In the genomic region with DNA sequence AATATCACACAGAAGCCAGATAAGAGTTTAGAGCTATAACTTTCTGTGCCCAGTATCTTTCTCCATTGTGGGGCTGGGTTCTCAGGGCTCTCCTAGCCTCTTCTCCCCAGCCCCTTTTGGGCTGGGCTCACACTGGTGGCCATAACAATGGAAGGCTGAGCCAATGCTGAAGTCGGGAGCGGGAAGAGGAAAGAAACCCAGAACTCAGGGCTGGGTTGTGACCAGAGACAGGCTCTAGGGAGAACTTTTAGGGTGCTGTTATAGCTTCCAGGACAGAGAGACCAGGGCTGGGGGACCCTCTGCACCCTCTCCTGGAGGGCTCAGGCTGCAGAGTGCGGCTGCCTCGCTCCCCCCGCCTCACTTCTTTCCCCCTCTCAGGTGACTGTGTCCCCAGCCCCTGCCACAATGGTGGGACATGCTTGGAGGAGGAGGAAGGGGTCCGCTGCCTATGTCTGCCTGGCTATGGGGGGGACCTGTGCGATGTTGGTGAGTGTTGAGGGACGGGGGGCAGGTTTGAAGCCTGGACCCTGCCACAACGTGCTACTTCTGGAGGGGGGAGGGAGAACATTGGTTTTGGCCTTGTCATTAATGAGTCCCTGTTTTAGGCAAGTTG, we compare ENCODE assay signal across 19 cellular contexts. TPM values are rescaled to one million over a fixed set of nuclear protein-coding genes. Genes with fewer than 3 reads are reported as not detected.
DNase-seq lines count a peak whose midpoint lies in the region; ATAC-seq, FAIRE-seq and TF ChIP-seq lines count a peak whose summit lies in the region.
"Had no signal": no experiment of that assay in that cellular context is flagged by ENCODE, and none has a peak within 500 bp of the region (broad histone marks: within the 10 kb centered on the region; RNA-seq: fewer than 3 reads in every experiment).

No MANE protein-coding gene starts in this region.

- H3K79me2 ChIP-seq in HepG2 (ENCODE audit: insufficient read depth, low read length), result peaks cover 18% of the 10 kb centered on the region

- TF ChIP-seq EP300 in HepG2 (IDR thresholded peaks at IDR 0.05; ENCODE audit: low read depth in 2 of 2, low read length in 2 of 2), result no peak
- no peak for TF ChIP-seq EP300 in HepG2 (CRISPR knock-in tag; IDR thresholded peaks at IDR 0.05; ENCODE audit: borderline replicate concordance)

- peak overlapping the region; percentile 43 for H3K27ac Mint-ChIP-seq in glutamatergic neuron (ENCODE audit: unreplicated experiment)
- H3K27ac Mint-ChIP-seq in activated CD8-positive, alpha-beta T cell treated with anti-CD3 and anti-CD28 coated beads, Interleukin-2, amount 10 ng/mL, durations not matched to agents 7 days and 5 days, result no peak overlapping the region
- no peak overlapping the region for H3K27ac Mint-ChIP-seq in activated T-cell treated with anti-CD3 and anti-CD28 coated beads, Interleukin-2, amount 50 U/mL, for 24 hours

- BruUV-seq in HepG2 (replicated peaks; lab: Mats Ljungman, UMichigan), result no TSS peak

- H3K4me2 ChIP-seq in HepG2 (ENCODE audit: low read depth, low read length), result no peak overlapping the region

- peak overlapping the region; percentile 81 for H3K4me3 Mint-ChIP-seq in glutamatergic neuron (ENCODE audit: unreplicated experiment)
- H3K4me3 Mint-ChIP-seq in activated CD8-positive, alpha-beta T cell treated with anti-CD3 and anti-CD28 coated beads, Interleukin-2, amount 10 ng/mL, durations not matched to agents 7 days and 5 days, result no peak overlapping the region
- no peak overlapping the region for H3K4me3 Mint-ChIP-seq in activated T-cell treated with anti-CD3 and anti-CD28 coated beads, Interleukin-2, amount 50 U/mL, for 24 hours

- DNase-seq in HepG2 (ENCODE audit: low spot score), result no peak
- no peak for DNase-seq in right lobe of liver
- no peak for DNase-seq in WERI-Rb-1
- no peak for DNase-seq in glutamatergic neuron
- no peak for DNase-seq in activated CD8-positive, alpha-beta T cell treated with anti-CD3 and anti-CD28 coated beads, Interleukin-2, amount 10 ng/mL, durations not matched to agents 7 days and 5 days
- DNase-seq in activated T-cell treated with anti-CD3 and anti-CD28 coated beads, Interleukin-2, amount 50 U/mL, for 24 hours, result no peak
- DNase-seq: COR-L47, GDM1, NCI-H1105 treated with DMSO at 0.1 percent for 48 hours, NCI-H2107, NCI-H510A, SHP77 treated with DMSO at 0.1 percent for 48 hours had no signal

- H3K4me3 ChIP-seq in HepG2 (replicated peaks in 1 of 3; ENCODE audit: insufficient read depth in 1 of 3, low read depth in 2 of 3, low read length in 3 of 3), result no peak overlapping the region
- H3K4me3 ChIP-seq in right lobe of liver, result no peak overlapping the region
- no peak overlapping the region for H3K4me3 ChIP-seq in WERI-Rb-1 (ENCODE audit: low read depth, low read length)

- no peak for TF ChIP-seq RAD21 in HepG2 (CRISPR knock-in tag; IDR thresholded peaks at IDR 0.05)

- H3K9me3 Mint-ChIP-seq in glutamatergic neuron (ENCODE audit: unreplicated experiment), result peaks cover 16% of the 10 kb centered on the region
- H3K9me3 Mint-ChIP-seq in activated CD8-positive, alpha-beta T cell treated with anti-CD3 and anti-CD28 coated beads, Interleukin-2, amount 10 ng/mL, durations not matched to agents 7 days and 5 days (ENCODE audit: insufficient read depth), result no peaks in the 10 kb centered on the region
- H3K9me3 Mint-ChIP-seq in activated T-cell treated with anti-CD3 and anti-CD28 coated beads, Interleukin-2, amount 50 U/mL, for 24 hours, result no peaks in the 10 kb centered on the region

- peaks cover 89% of the 10 kb centered on the region for H4K20me1 ChIP-seq in HepG2 (ENCODE audit: insufficient read depth, low read length)

- H3K36me3 ChIP-seq in HepG2 (replicated peaks in 1 of 2; ENCODE audit: control insufficient read depth in 1 of 2, insufficient read depth in 2 of 2, low read length in 2 of 2), result peaks cover 1 to 5% of the 10 kb centered on the region in 2 experiments; a peak in 1 of 5 replicates
- H3K36me3 ChIP-seq in right lobe of liver, result no peaks in the 10 kb centered on the region
- no peaks in the 10 kb centered on the region for H3K36me3 ChIP-seq in WERI-Rb-1

- H3K27me3 ChIP-seq in HepG2 (ENCODE audit: control insufficient read depth in 1 of 2, insufficient read depth in 2 of 2, low read length in 2 of 2) (no peaks in the 10 kb centered on the region; a peak in 1 of 5 replicates), right lobe of liver (no peaks in the 10 kb centered on the region), WERI-Rb-1 (ENCODE audit: insufficient read depth, low read depth, severe bottlenecking) (no peaks in the 10 kb centered on the region)

- no peak for ATAC-seq in HepG2
- no peak for ATAC-seq in right lobe of liver
- ATAC-seq in activated CD8-positive, alpha-beta T cell treated with anti-CD3 and anti-CD28 coated beads, Interleukin-2, amount 10 ng/mL, durations not matched to agents 7 days and 5 days, result no peak
- ATAC-seq in HG02678 (IDR thresholded peaks at IDR 0.05; ENCODE audit: unreplicated experiment), result no peak
- ATAC-seq: SK-N-SH treated with all-trans-retinoic acid at 6 μM for 48 hours had no signal

- H3K27ac ChIP-seq in HepG2 (ENCODE audit: extremely low read length, insufficient read depth, low read length), result no peak overlapping the region
- no peak overlapping the region for H3K27ac ChIP-seq in right lobe of liver
- peak overlapping the region; percentile 83 for H3K27ac ChIP-seq in WERI-Rb-1
- peak overlapping the region; percentile 38 for H3K27ac ChIP-seq in temporal lobe (ENCODE audit: low read depth, low read length)

- H3K4me1 ChIP-seq in HepG2 (ENCODE audit: insufficient read depth, low read length) (peaks cover 45% of the 10 kb centered on the region), right lobe of liver (peaks cover 0 to 8% (median 0%) of the 10 kb centered on the region in 4 donors)

- H3K9me3 ChIP-seq in HepG2 (ENCODE audit: low read length), result no peaks in the 10 kb centered on the region
- no peaks in the 10 kb centered on the region for H3K9me3 ChIP-seq in right lobe of liver
- no peaks in the 10 kb centered on the region for H3K9me3 ChIP-seq in WERI-Rb-1 (ENCODE audit: severe bottlenecking)

- no peak overlapping the region for H3K9ac ChIP-seq in HepG2 (ENCODE audit: insufficient read depth, low read depth, low read length)

- CTCF ChIA-PET in HepG2 (lab: Yijun Ruan, JAX; ENCODE audit: low intra/inter-chr PET ratio, low total read pairs), result interaction anchor here (1.7 to 6.4 kb wide), 2 partner anchors 22 to 37 kb away, joined by 4 to 166 read pairs; a partner anchor contains a TSS
- CTCF ChIA-PET in activated CD8-positive, alpha-beta T cell treated with anti-CD3 and anti-CD28 coated beads, Interleukin-2, amount 10 ng/mL, durations not matched to agents 7 days and 5 days (lab: Charles Lee), result interaction anchor here (0.9 to 8.5 kb wide), 17 partner anchors 7 to 270 kb away, joined by 3 to 240 read pairs (median 6); a partner anchor contains a TSS

- no peak for FAIRE-seq in HepG2 (lab: Jason Lieb, UNC)
- FAIRE-seq: HTR-8/SVneo had no signal

- 92% methylated on average over 5 of the region's 9 CpGs for WGBS in HepG2 (ENCODE audit: low lambda C conversion rate)
- 25% methylated on average over 4 of the region's 9 CpGs for WGBS in right lobe of liver (ENCODE audit: insufficient coverage, low coverage, low lambda C conversion rate, missing lambda C conversion rate)

- in situ Hi-C loops in HepG2 (cut with HindIII; ENCODE audit: extremely low pct_ligation_motif_present, low pct_unique_long_range_greater_than_20kb), result no loop called here

- H3K4me1 Mint-ChIP-seq in glutamatergic neuron (ENCODE audit: low read depth, unreplicated experiment), result peaks cover 45% of the 10 kb centered on the region
- peaks cover 43% of the 10 kb centered on the region for H3K4me1 Mint-ChIP-seq in activated CD8-positive, alpha-beta T cell treated with anti-CD3 and anti-CD28 coated beads, Interleukin-2, amount 10 ng/mL, durations not matched to agents 7 days and 5 days (ENCODE audit: low read depth)
- H3K4me1 Mint-ChIP-seq in activated T-cell treated with anti-CD3 and anti-CD28 coated beads, Interleukin-2, amount 50 U/mL, for 24 hours (ENCODE audit: low read depth), result peaks cover 39% of the 10 kb centered on the region

- TF ChIP-seq POLR2A in HepG2 (IDR thresholded peaks at IDR 0.05; ENCODE audit: insufficient read depth in 1 of 2, low read depth in 2 of 2, low read length in 2 of 2) (no peak), right lobe of liver (IDR thresholded peaks at IDR 0.05) (no peak)

- intact Hi-C loops in HepG2 (cut with micrococcal nuclease; ENCODE audit: unreplicated experiment) (no loop called here), right lobe of liver (cut with DNase I) (no loop called here)

- no peak for TF ChIP-seq CTCF in HepG2 (CRISPR knock-in tag; IDR thresholded peaks at IDR 0.05)
- TF ChIP-seq CTCF in right lobe of liver (IDR thresholded peaks at IDR 0.05), result no peak
- TF ChIP-seq CTCF in WERI-Rb-1 (IDR thresholded peaks at IDR 0.05; ENCODE audit: low read depth, low read length), result no peak
- no peak for TF ChIP-seq CTCF in glutamatergic neuron (IDR thresholded peaks at IDR 0.05; ENCODE audit: partially characterized antibody, unreplicated experiment)

- peaks cover 23% of the 10 kb centered on the region for H3K27me3 Mint-ChIP-seq in glutamatergic neuron (ENCODE audit: unreplicated experiment)
- H3K27me3 Mint-ChIP-seq in activated CD8-positive, alpha-beta T cell treated with anti-CD3 and anti-CD28 coated beads, Interleukin-2, amount 10 ng/mL, durations not matched to agents 7 days and 5 days (ENCODE audit: low read depth), result peaks cover 54% of the 10 kb centered on the region
- peaks cover 66% of the 10 kb centered on the region for H3K27me3 Mint-ChIP-seq in activated T-cell treated with anti-CD3 and anti-CD28 coated beads, Interleukin-2, amount 50 U/mL, for 24 hours

- POLR2A ChIA-PET in HepG2 (lab: Yijun Ruan, JAX), result interaction anchor here (0.6 kb wide), 1 partner anchor 9 kb away, joined by 3 read pairs; no protein-coding TSS in a partner anchor
- POLR2A ChIA-PET in activated CD8-positive, alpha-beta T cell treated with anti-CD3 and anti-CD28 coated beads, Interleukin-2, amount 10 ng/mL, durations not matched to agents 7 days and 5 days (lab: Charles Lee), result interaction anchor here (0.7 to 1.2 kb wide), 2 partner anchors 21 to 101 kb away, joined by 3 to 4 read pairs; a partner anchor contains a TSS

- no peak overlapping the region for H2AFZ ChIP-seq in HepG2 (ENCODE audit: low read length)

- H3K36me3 Mint-ChIP-seq in glutamatergic neuron (ENCODE audit: unreplicated experiment), result no peaks in the 10 kb centered on the region
- H3K36me3 Mint-ChIP-seq in activated CD8-positive, alpha-beta T cell treated with anti-CD3 and anti-CD28 coated beads, Interleukin-2, amount 10 ng/mL, durations not matched to agents 7 days and 5 days (ENCODE audit: low read depth), result no peaks in the 10 kb centered on the region
- H3K36me3 Mint-ChIP-seq in activated T-cell treated with anti-CD3 and anti-CD28 coated beads, Interleukin-2, amount 50 U/mL, for 24 hours (ENCODE audit: low read depth), result peaks cover 2% of the 10 kb centered on the region

RNA-seq across cellular contexts. Expression of a gene that starts 14.1 kb away (rescaled TPM):
- not detected in 2 replicates for total RNA-seq in HepG2 (2016; rRNA removed; fragmentation: Illumina TruSeq; extraction: Trizol)
- total RNA-seq in HepG2 (2016; cell fraction: cytosol; rRNA removed; fragmentation: Illumina TruSeq; extraction: Trizol; ENCODE audit: low read depth), result not detected in 2 replicates
- not detected in 2 replicates for total RNA-seq in HepG2 (2016; cell fraction: insoluble cytoplasmic fraction; rRNA removed; fragmentation: Illumina TruSeq; extraction: Trizol)
- total RNA-seq in HepG2 (2016; cell fraction: membrane; rRNA removed; fragmentation: Illumina TruSeq; extraction: Trizol), result not detected in 2 replicates
- total RNA-seq in HepG2 (2016; cell fraction: nucleus; rRNA removed; fragmentation: Illumina TruSeq; extraction: Trizol), result not detected in 2 replicates
- polyA plus RNA-seq in HepG2 (2011; rRNA removed), result not detected in 2 replicates
- not detected in 2 replicates for polyA plus RNA-seq in HepG2 (2011; cell fraction: cytosol; rRNA removed)
- 0.24 TPM in 1 of 2 replicates, not detected in the other for polyA plus RNA-seq in HepG2 (2011; cell fraction: nucleus; rRNA removed)
- polyA plus RNA-seq in HepG2 (2012), result 0.21 TPM in 2 replicates
- not detected in 2 replicates for polyA plus RNA-seq in HepG2 (2016; cell fraction: cytosol; fragmentation: Illumina TruSeq; extraction: Trizol; ENCODE audit: low read depth)
- not detected in 2 replicates for polyA plus RNA-seq in HepG2 (2016; cell fraction: insoluble cytoplasmic fraction; fragmentation: Illumina TruSeq; extraction: Trizol; ENCODE audit: low read depth)
- polyA plus RNA-seq in HepG2 (2016; cell fraction: membrane; fragmentation: Illumina TruSeq; extraction: Trizol; ENCODE audit: low read depth), result not detected in 2 replicates
- polyA plus RNA-seq in HepG2 (2016; cell fraction: nucleus; fragmentation: Illumina TruSeq; extraction: Trizol; ENCODE audit: insufficient read depth, low read depth), result not detected in 2 replicates
- not detected in 2 replicates for polyA minus RNA-seq in HepG2 (2011; rRNA and poly(A)+ RNA removed; ENCODE audit: low replicate concordance)
- not detected in 2 replicates for polyA minus RNA-seq in HepG2 (2011; cell fraction: cytosol; rRNA and poly(A)+ RNA removed)
- not detected in 2 replicates for polyA minus RNA-seq in HepG2 (2011; cell fraction: nucleus; rRNA and poly(A)+ RNA removed)
- not detected for total RNA-seq in right lobe of liver
- 10.3 TPM for total RNA-seq in glutamatergic neuron (ENCODE audit: unreplicated experiment)
- 98.8 TPM for total RNA-seq in temporal lobe
- not detected for total RNA-seq in activated CD8-positive, alpha-beta T cell treated with anti-CD3 and anti-CD28 coated beads, Interleukin-2, amount 10 ng/mL, durations not matched to agents 7 days and 5 days
- total RNA-seq: A673, LHCN-M2 had no signal

RNA-seq across cellular contexts. Expression of a gene that starts 21.2 kb away (rescaled TPM):
- total RNA-seq in HepG2 (2016; rRNA removed; fragmentation: Illumina TruSeq; extraction: Trizol) (12.7 and 16.6 TPM in 2 replicates), right lobe of liver (1 to 10 TPM; 1.1 to 7.5 (median 2.6) TPM), glutamatergic neuron (ENCODE audit: unreplicated experiment) (375 TPM), temporal lobe (47.2 TPM)
- total RNA-seq in HepG2 (2016; cell fraction: cytosol; rRNA removed; fragmentation: Illumina TruSeq; extraction: Trizol; ENCODE audit: low read depth), result 0.30 and 0.53 TPM in 2 replicates
- 9.1 and 18.2 TPM in 2 replicates for total RNA-seq in HepG2 (2016; cell fraction: insoluble cytoplasmic fraction; rRNA removed; fragmentation: Illumina TruSeq; extraction: Trizol)
- 1.4 and 1.5 TPM in 2 replicates for total RNA-seq in HepG2 (2016; cell fraction: membrane; rRNA removed; fragmentation: Illumina TruSeq; extraction: Trizol)
- 11.7 and 13.1 TPM in 2 replicates for total RNA-seq in HepG2 (2016; cell fraction: nucleus; rRNA removed; fragmentation: Illumina TruSeq; extraction: Trizol)
- polyA plus RNA-seq in HepG2 (2011; rRNA removed), result 1.7 and 2.5 TPM in 2 replicates
- polyA plus RNA-seq in HepG2 (2011; cell fraction: cytosol; rRNA removed), result 1.1 and 1.2 TPM in 2 replicates
- 9.3 and 9.7 TPM in 2 replicates for polyA plus RNA-seq in HepG2 (2011; cell fraction: nucleus; rRNA removed)
- 3.5 and 3.6 TPM in 2 replicates for polyA plus RNA-seq in HepG2 (2012)
- polyA plus RNA-seq in HepG2 (2016; cell fraction: cytosol; fragmentation: Illumina TruSeq; extraction: Trizol; ENCODE audit: low read depth), result 0.32 and 0.38 TPM in 2 replicates
- polyA plus RNA-seq in HepG2 (2016; cell fraction: insoluble cytoplasmic fraction; fragmentation: Illumina TruSeq; extraction: Trizol; ENCODE audit: low read depth), result 8.6 and 10.8 TPM in 2 replicates
- 0.46 and 0.93 TPM in 2 replicates for polyA plus RNA-seq in HepG2 (2016; cell fraction: membrane; fragmentation: Illumina TruSeq; extraction: Trizol; ENCODE audit: low read depth)
- 27.3 and 27.7 TPM in 2 replicates for polyA plus RNA-seq in HepG2 (2016; cell fraction: nucleus; fragmentation: Illumina TruSeq; extraction: Trizol; ENCODE audit: insufficient read depth, low read depth)
- polyA minus RNA-seq in HepG2 (2011; rRNA and poly(A)+ RNA removed; ENCODE audit: low replicate concordance), result 0.91 and 2.7 TPM in 2 replicates
- 2.4 and 2.5 TPM in 2 replicates for polyA minus RNA-seq in HepG2 (2011; cell fraction: cytosol; rRNA and poly(A)+ RNA removed)
- 1.5 and 1.7 TPM in 2 replicates for polyA minus RNA-seq in HepG2 (2011; cell fraction: nucleus; rRNA and poly(A)+ RNA removed)
- total RNA-seq in activated CD8-positive, alpha-beta T cell treated with anti-CD3 and anti-CD28 coated beads, Interleukin-2, amount 10 ng/mL, durations not matched to agents 7 days and 5 days, result not detected

RNA-seq across cellular contexts. Expression of a gene that starts 36.8 kb away (rescaled TPM):
- not detected in 2 replicates for total RNA-seq in HepG2 (2016; rRNA removed; fragmentation: Illumina TruSeq; extraction: Trizol)
- total RNA-seq in HepG2 (2016; cell fraction: cytosol; rRNA removed; fragmentation: Illumina TruSeq; extraction: Trizol; ENCODE audit: low read depth), result not detected in 2 replicates
- not detected in 2 replicates for total RNA-seq in HepG2 (2016; cell fraction: insoluble cytoplasmic fraction; rRNA removed; fragmentation: Illumina TruSeq; extraction: Trizol)
- not detected in 2 replicates for total RNA-seq in HepG2 (2016; cell fraction: membrane; rRNA removed; fragmentation: Illumina TruSeq; extraction: Trizol)
- not detected in 2 replicates for total RNA-seq in HepG2 (2016; cell fraction: nucleus; rRNA removed; fragmentation: Illumina TruSeq; extraction: Trizol)
- 0.09 TPM in 1 of 2 replicates, not detected in the other for polyA plus RNA-seq in HepG2 (2011; rRNA removed)
- polyA plus RNA-seq in HepG2 (2011; cell fraction: cytosol; rRNA removed), result not detected in 2 replicates
- polyA plus RNA-seq in HepG2 (2011; cell fraction: nucleus; rRNA removed), result 0.40 and 0.62 TPM in 2 replicates
- polyA plus RNA-seq in HepG2 (2012), result 0.19 TPM in 1 of 2 replicates, not detected in the other
- not detected in 2 replicates for polyA plus RNA-seq in HepG2 (2016; cell fraction: cytosol; fragmentation: Illumina TruSeq; extraction: Trizol; ENCODE audit: low read depth)
- polyA plus RNA-seq in HepG2 (2016; cell fraction: insoluble cytoplasmic fraction; fragmentation: Illumina TruSeq; extraction: Trizol; ENCODE audit: low read depth), result not detected in 2 replicates
- not detected in 2 replicates for polyA plus RNA-seq in HepG2 (2016; cell fraction: membrane; fragmentation: Illumina TruSeq; extraction: Trizol; ENCODE audit: low read depth)
- polyA plus RNA-seq in HepG2 (2016; cell fraction: nucleus; fragmentation: Illumina TruSeq; extraction: Trizol; ENCODE audit: insufficient read depth, low read depth), result not detected in 2 replicates
- polyA minus RNA-seq in HepG2 (2011; rRNA and poly(A)+ RNA removed; ENCODE audit: low replicate concordance), result not detected in 2 replicates
- polyA minus RNA-seq in HepG2 (2011; cell fraction: cytosol; rRNA and poly(A)+ RNA removed), result not detected in 2 replicates
- polyA minus RNA-seq in HepG2 (2011; cell fraction: nucleus; rRNA and poly(A)+ RNA removed), result not detected in 2 replicates
- total RNA-seq in right lobe of liver, result not detected
- total RNA-seq in glutamatergic neuron (ENCODE audit: unreplicated experiment), result 0.71 TPM
- total RNA-seq in temporal lobe, result 0.98 TPM
- not detected for total RNA-seq in activated CD8-positive, alpha-beta T cell treated with anti-CD3 and anti-CD28 coated beads, Interleukin-2, amount 10 ng/mL, durations not matched to agents 7 days and 5 days
- total RNA-seq: A673, LHCN-M2, RPMI7951 had no signal

RNA-seq across cellular contexts. Expression of a gene that starts 49.4 kb away (rescaled TPM):
- total RNA-seq in HepG2 (2016; rRNA removed; fragmentation: Illumina TruSeq; extraction: Trizol) (0.21 and 0.60 TPM in 2 replicates), right lobe of liver (under 1 TPM in 1 of 6 experiments, not detected in 5; 0.24 TPM), glutamatergic neuron (ENCODE audit: unreplicated experiment) (2.4 TPM), temporal lobe (7.1 TPM)
- not detected in 2 replicates for total RNA-seq in HepG2 (2016; cell fraction: cytosol; rRNA removed; fragmentation: Illumina TruSeq; extraction: Trizol; ENCODE audit: low read depth)
- 0.28 TPM in 1 of 2 replicates, not detected in the other for total RNA-seq in HepG2 (2016; cell fraction: insoluble cytoplasmic fraction; rRNA removed; fragmentation: Illumina TruSeq; extraction: Trizol)
- not detected in 2 replicates for total RNA-seq in HepG2 (2016; cell fraction: membrane; rRNA removed; fragmentation: Illumina TruSeq; extraction: Trizol)
- total RNA-seq in HepG2 (2016; cell fraction: nucleus; rRNA removed; fragmentation: Illumina TruSeq; extraction: Trizol), result not detected in 2 replicates
- polyA plus RNA-seq in HepG2 (2011; rRNA removed), result 0.37 and 0.40 TPM in 2 replicates
- polyA plus RNA-seq in HepG2 (2011; cell fraction: cytosol; rRNA removed), result 0.14 and 0.16 TPM in 2 replicates
- 0.50 and 0.85 TPM in 2 replicates for polyA plus RNA-seq in HepG2 (2011; cell fraction: nucleus; rRNA removed)
- polyA plus RNA-seq in HepG2 (2012), result 1.3 TPM in 1 of 2 replicates, not detected in the other
- polyA plus RNA-seq in HepG2 (2016; cell fraction: cytosol; fragmentation: Illumina TruSeq; extraction: Trizol; ENCODE audit: low read depth), result 0.24 TPM in 1 of 2 replicates, not detected in the other
- 0.57 and 0.99 TPM in 2 replicates for polyA plus RNA-seq in HepG2 (2016; cell fraction: insoluble cytoplasmic fraction; fragmentation: Illumina TruSeq; extraction: Trizol; ENCODE audit: low read depth)
- not detected in 2 replicates for polyA plus RNA-seq in HepG2 (2016; cell fraction: membrane; fragmentation: Illumina TruSeq; extraction: Trizol; ENCODE audit: low read depth)
- 0.51 and 1.8 TPM in 2 replicates for polyA plus RNA-seq in HepG2 (2016; cell fraction: nucleus; fragmentation: Illumina TruSeq; extraction: Trizol; ENCODE audit: insufficient read depth, low read depth)
- 1.2 TPM in 1 of 2 replicates, not detected in the other for polyA minus RNA-seq in HepG2 (2011; rRNA and poly(A)+ RNA removed; ENCODE audit: low replicate concordance)
- not detected in 2 replicates for polyA minus RNA-seq in HepG2 (2011; cell fraction: cytosol; rRNA and poly(A)+ RNA removed)
- not detected in 2 replicates for polyA minus RNA-seq in HepG2 (2011; cell fraction: nucleus; rRNA and poly(A)+ RNA removed)
- total RNA-seq in activated CD8-positive, alpha-beta T cell treated with anti-CD3 and anti-CD28 coated beads, Interleukin-2, amount 10 ng/mL, durations not matched to agents 7 days and 5 days, result 1 to 10 TPM; 1.3 to 1.9 TPM

RNA-seq across cellular contexts. Expression of a gene that starts 54.7 kb away (rescaled TPM):
- total RNA-seq in HepG2 (2016; rRNA removed; fragmentation: Illumina TruSeq; extraction: Trizol) (37.9 and 43.4 TPM in 2 replicates), right lobe of liver (10 to 100 TPM in 4 of 6 experiments, 1 to 10 TPM in 2; 7.0 to 25.3 (median 12.4) TPM), glutamatergic neuron (ENCODE audit: unreplicated experiment) (13.2 TPM), temporal lobe (5.4 TPM)
- total RNA-seq in HepG2 (2016; cell fraction: cytosol; rRNA removed; fragmentation: Illumina TruSeq; extraction: Trizol; ENCODE audit: low read depth), result 7.3 and 7.7 TPM in 2 replicates
- 37.1 and 46.1 TPM in 2 replicates for total RNA-seq in HepG2 (2016; cell fraction: insoluble cytoplasmic fraction; rRNA removed; fragmentation: Illumina TruSeq; extraction: Trizol)
- total RNA-seq in HepG2 (2016; cell fraction: membrane; rRNA removed; fragmentation: Illumina TruSeq; extraction: Trizol), result 22.7 and 24.7 TPM in 2 replicates
- total RNA-seq in HepG2 (2016; cell fraction: nucleus; rRNA removed; fragmentation: Illumina TruSeq; extraction: Trizol), result 36.6 and 38.1 TPM in 2 replicates
- 19.2 and 20.0 TPM in 2 replicates for polyA plus RNA-seq in HepG2 (2011; rRNA removed)
- polyA plus RNA-seq in HepG2 (2011; cell fraction: cytosol; rRNA removed), result 13.1 and 21.0 TPM in 2 replicates
- polyA plus RNA-seq in HepG2 (2011; cell fraction: nucleus; rRNA removed), result 13.5 and 17.3 TPM in 2 replicates
- polyA plus RNA-seq in HepG2 (2012), result 26.6 and 33.5 TPM in 2 replicates
- 11.1 and 11.2 TPM in 2 replicates for polyA plus RNA-seq in HepG2 (2016; cell fraction: cytosol; fragmentation: Illumina TruSeq; extraction: Trizol; ENCODE audit: low read depth)
- polyA plus RNA-seq in HepG2 (2016; cell fraction: insoluble cytoplasmic fraction; fragmentation: Illumina TruSeq; extraction: Trizol; ENCODE audit: low read depth), result 79.1 and 79.7 TPM in 2 replicates
- polyA plus RNA-seq in HepG2 (2016; cell fraction: membrane; fragmentation: Illumina TruSeq; extraction: Trizol; ENCODE audit: low read depth), result 22.9 and 25.6 TPM in 2 replicates
- 59.3 and 65.1 TPM in 2 replicates for polyA plus RNA-seq in HepG2 (2016; cell fraction: nucleus; fragmentation: Illumina TruSeq; extraction: Trizol; ENCODE audit: insufficient read depth, low read depth)
- polyA minus RNA-seq in HepG2 (2011; rRNA and poly(A)+ RNA removed; ENCODE audit: low replicate concordance), result 24.3 and 141 TPM in 2 replicates
- 9.7 and 9.9 TPM in 2 replicates for polyA minus RNA-seq in HepG2 (2011; cell fraction: cytosol; rRNA and poly(A)+ RNA removed)
- 46.1 and 51.0 TPM in 2 replicates for polyA minus RNA-seq in HepG2 (2011; cell fraction: nucleus; rRNA and poly(A)+ RNA removed)
- total RNA-seq in activated CD8-positive, alpha-beta T cell treated with anti-CD3 and anti-CD28 coated beads, Interleukin-2, amount 10 ng/mL, durations not matched to agents 7 days and 5 days, result 10 to 100 TPM; 43.9 to 44.7 TPM

Comparison
In these comparisons a context has a peak if more than half of its experiments do, and no peak if none do; other contexts are left out.
1. H3K27ac ChIP-seq: peak in WERI-Rb-1 (single experiment) and temporal lobe (single experiment); none in HepG2 (single experiment) and right lobe of liver (0 of 3).